Comparison of ENCODE assay signal across 1 cellular context in the genomic region with DNA sequence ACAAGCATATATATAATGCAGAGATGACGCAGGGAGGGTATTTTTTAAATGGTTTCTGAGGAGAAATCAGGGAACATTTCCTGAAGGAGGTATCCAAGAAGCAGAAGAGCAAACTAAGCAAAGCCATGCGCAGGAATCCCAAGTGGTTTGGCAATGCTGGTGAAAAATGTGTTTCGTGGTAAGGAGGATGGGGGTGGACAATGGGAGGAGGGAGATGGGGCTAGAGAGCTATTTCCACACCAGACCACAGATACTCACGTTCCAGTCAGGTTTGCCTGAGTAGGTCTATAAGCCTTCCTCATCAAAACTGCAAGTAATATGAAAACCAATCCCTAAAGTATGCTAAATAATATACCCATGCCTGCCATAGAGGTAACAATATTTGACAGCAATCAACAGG.
TF ChIP-seq lines count a peak whose summit lies in the region.

No MANE protein-coding gene starts in this region.

TF ChIP-seq in GM23338, 12 proteins besides CTCF, POLR2A, EP300 and RAD21 (continued from another document):
- TF ChIP-seq, protein P1, sequence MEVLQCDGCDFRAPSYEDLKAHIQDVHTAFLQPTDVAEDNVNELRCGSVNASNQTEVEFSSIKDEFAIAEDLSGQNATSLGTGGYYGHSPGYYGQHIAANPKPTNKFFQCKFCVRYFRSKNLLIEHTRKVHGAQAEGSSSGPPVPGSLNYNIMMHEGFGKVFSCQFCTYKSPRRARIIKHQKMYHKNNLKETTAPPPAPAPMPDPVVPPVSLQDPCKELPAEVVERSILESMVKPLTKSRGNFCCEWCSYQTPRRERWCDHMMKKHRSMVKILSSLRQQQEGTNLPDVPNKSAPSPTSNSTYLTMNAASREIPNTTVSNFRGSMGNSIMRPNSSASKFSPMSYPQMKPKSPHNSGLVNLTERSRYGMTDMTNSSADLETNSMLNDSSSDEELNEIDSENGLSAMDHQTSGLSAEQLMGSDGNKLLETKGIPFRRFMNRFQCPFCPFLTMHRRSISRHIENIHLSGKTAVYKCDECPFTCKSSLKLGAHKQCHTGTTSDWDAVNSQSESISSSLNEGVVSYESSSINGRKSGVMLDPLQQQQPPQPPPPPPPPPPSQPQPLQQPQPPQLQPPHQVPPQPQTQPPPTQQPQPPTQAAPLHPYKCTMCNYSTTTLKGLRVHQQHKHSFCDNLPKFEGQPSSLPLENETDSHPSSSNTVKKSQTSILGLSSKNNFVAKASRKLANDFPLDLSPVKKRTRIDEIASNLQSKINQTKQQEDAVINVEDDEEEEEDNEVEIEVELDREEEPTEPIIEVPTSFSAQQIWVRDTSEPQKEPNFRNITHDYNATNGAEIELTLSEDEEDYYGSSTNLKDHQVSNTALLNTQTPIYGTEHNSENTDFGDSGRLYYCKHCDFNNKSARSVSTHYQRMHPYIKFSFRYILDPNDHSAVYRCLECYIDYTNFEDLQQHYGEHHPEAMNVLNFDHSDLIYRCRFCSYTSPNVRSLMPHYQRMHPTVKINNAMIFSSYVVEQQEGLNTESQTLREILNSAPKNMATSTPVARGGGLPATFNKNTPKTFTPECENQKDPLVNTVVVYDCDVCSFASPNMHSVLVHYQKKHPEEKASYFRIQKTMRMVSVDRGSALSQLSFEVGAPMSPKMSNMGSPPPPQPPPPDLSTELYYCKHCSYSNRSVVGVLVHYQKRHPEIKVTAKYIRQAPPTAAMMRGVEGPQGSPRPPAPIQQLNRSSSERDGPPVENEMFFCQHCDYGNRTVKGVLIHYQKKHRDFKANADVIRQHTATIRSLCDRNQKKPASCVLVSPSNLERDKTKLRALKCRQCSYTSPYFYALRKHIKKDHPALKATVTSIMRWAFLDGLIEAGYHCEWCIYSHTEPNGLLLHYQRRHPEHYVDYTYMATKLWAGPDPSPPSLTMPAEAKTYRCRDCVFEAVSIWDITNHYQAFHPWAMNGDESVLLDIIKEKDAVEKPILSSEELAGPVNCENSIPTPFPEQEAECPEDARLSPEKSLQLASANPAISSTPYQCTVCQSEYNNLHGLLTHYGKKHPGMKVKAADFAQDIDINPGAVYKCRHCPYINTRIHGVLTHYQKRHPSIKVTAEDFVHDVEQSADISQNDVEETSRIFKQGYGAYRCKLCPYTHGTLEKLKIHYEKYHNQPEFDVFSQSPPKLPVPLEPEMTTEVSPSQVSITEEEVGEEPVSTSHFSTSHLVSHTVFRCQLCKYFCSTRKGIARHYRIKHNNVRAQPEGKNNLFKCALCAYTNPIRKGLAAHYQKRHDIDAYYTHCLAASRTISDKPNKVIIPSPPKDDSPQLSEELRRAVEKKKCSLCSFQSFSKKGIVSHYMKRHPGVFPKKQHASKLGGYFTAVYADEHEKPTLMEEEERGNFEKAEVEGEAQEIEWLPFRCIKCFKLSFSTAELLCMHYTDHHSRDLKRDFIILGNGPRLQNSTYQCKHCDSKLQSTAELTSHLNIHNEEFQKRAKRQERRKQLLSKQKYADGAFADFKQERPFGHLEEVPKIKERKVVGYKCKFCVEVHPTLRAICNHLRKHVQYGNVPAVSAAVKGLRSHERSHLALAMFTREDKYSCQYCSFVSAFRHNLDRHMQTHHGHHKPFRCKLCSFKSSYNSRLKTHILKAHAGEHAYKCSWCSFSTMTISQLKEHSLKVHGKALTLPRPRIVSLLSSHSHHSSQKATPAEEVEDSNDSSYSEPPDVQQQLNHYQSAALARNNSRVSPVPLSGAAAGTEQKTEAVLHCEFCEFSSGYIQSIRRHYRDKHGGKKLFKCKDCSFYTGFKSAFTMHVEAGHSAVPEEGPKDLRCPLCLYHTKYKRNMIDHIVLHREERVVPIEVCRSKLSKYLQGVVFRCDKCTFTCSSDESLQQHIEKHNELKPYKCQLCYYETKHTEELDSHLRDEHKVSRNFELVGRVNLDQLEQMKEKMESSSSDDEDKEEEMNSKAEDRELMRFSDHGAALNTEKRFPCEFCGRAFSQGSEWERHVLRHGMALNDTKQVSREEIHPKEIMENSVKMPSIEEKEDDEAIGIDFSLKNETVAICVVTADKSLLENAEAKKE (CRISPR knock-in tag; IDR thresholded peaks at IDR 0.05), result no peak
- TF ChIP-seq ZNF331 (CRISPR knock-in tag; IDR thresholded peaks at IDR 0.05; ENCODE audit: low read depth) (no peak), EZH2 (IDR thresholded peaks at IDR 0.05; ENCODE audit: low read depth, unreplicated experiment) (no peak), POLR2AphosphoS5 (IDR thresholded peaks at IDR 0.05; ENCODE audit: low read depth) (no peak)
